In genomic region chr22:33869946-33870345, GRCh38 we compare ENCODE assay signal across 23 cellular contexts. TPM values are rescaled to one million over a fixed set of nuclear protein-coding genes. Genes with fewer than 3 reads are reported as not detected.
DNase-seq lines count a peak whose midpoint lies in the region; ATAC-seq and TF ChIP-seq lines count a peak whose summit lies in the region.
"Had no signal": no experiment of that assay in that cellular context is flagged by ENCODE, and none has a peak within 500 bp of the region (broad histone marks: within the 10 kb centered on the region; RNA-seq: fewer than 3 reads in every experiment).

No MANE protein-coding gene starts in this region.

- ATAC-seq in right cardiac atrium (no peak), HG03442 (IDR thresholded peaks at IDR 0.05; ENCODE audit: unreplicated experiment) (no peak), GM19035 (IDR thresholded peaks at IDR 0.05; ENCODE audit: unreplicated experiment) (no peak)
- ATAC-seq in stimulated activated naive B cell treated with anti-CD40 and anti-IgM and Interleukin-4, amounts not matched to agents 10 μg/mL and 1 μg/mL and 100 μg/mL, for 72 hours (replicated peaks) = no peak
- ATAC-seq: body of pancreas; effector memory CD8-positive, alpha-beta T cell; left lung had no signal

- no peaks in the 10 kb centered on the region for H3K36me3 ChIP-seq in GM23248 (ENCODE audit: low read depth)
- H3K36me3 ChIP-seq: esophagus muscularis mucosa, left lung, neural progenitor cell, Peyer's patch, upper lobe of left lung had no signal

- peaks cover 17% of the 10 kb centered on the region for H3K4me1 ChIP-seq in GM23248 (ENCODE audit: insufficient read depth)
- H3K4me1 ChIP-seq in right cardiac atrium (ENCODE audit: control insufficient read depth, insufficient read depth, low read length) = peaks cover 22% of the 10 kb centered on the region

- H3K79me2 ChIP-seq in GM23248 (ENCODE audit: insufficient read depth) = peaks cover 16% of the 10 kb centered on the region; the same call in 1 of the 2 replicates

- in situ Hi-C loops in GM23248 (cut with MboI) = no loop called here

- H3K4me3 ChIP-seq in GM23248 (no peak overlapping the region), coronary artery (no peak overlapping the region), right cardiac atrium (ENCODE audit: low read length) (no peak overlapping the region)
- H3K4me3 ChIP-seq: BLaER1 treated with 17β-estradiol and CSF1 and Interleukin-3, amounts not matched to agents 10 nM and 100 nM; body of pancreas; esophagus muscularis mucosa; left lung; neural progenitor cell; Peyer's patch; upper lobe of left lung had no signal

- H4K20me1 ChIP-seq in GM23248 (ENCODE audit: insufficient read depth) = no peaks in the 10 kb centered on the region

- peaks cover 40 to 54% of the 10 kb centered on the region in 2 donors for H3K4me1 Mint-ChIP-seq in stimulated activated naive B cell treated with anti-CD40 and anti-IgM and Interleukin-4, amounts not matched to agents 10 μg/mL and 1 μg/mL and 100 μg/mL, for 72 hours
- H3K4me1 Mint-ChIP-seq: activated naive CD8-positive, alpha-beta T cell treated with anti-CD3 and anti-CD28 coated beads, Interleukin-2, amount 10 ng/mL, durations not matched to agents 7 days and 5 days had no signal

- H3F3A ChIP-seq in GM23248 (ENCODE audit: insufficient read depth) = peaks cover 8% of the 10 kb centered on the region; the same call in 1 of the 2 replicates

- peaks cover 0 to 8% of the 10 kb centered on the region in 2 donors for H3K36me3 Mint-ChIP-seq in stimulated activated naive B cell treated with anti-CD40 and anti-IgM and Interleukin-4, amounts not matched to agents 10 μg/mL and 1 μg/mL and 100 μg/mL, for 72 hours
- H3K36me3 Mint-ChIP-seq: activated naive CD8-positive, alpha-beta T cell treated with anti-CD3 and anti-CD28 coated beads, Interleukin-2, amount 10 ng/mL, durations not matched to agents 7 days and 5 days had no signal

- H3K27ac ChIP-seq in GM23248 = no peak overlapping the region
- peak overlapping the region; percentile 83 to 92 for H3K27ac ChIP-seq in coronary artery
- peak overlapping the region; percentile 60 for H3K27ac ChIP-seq in right cardiac atrium (ENCODE audit: low read length)
- H3K27ac ChIP-seq: BLaER1 treated with 17β-estradiol and CSF1 and Interleukin-3, amounts not matched to agents 10 nM and 100 nM; body of pancreas; left lung; neural progenitor cell; upper lobe of left lung had no signal

- no peaks in the 10 kb centered on the region for H3K9me2 ChIP-seq in GM23248 (ENCODE audit: insufficient read depth)
- H3K9me2 ChIP-seq: SK-N-SH had no signal

- peak; percentile 6 for DNase-seq in GM23248
- DNase-seq in coronary artery (ENCODE audit: low spot score) = no peak
- DNase-seq in right cardiac atrium = no peak
- DNase-seq in stimulated activated naive B cell treated with anti-CD40 and anti-IgM and Interleukin-4, amounts not matched to agents 10 μg/mL and 1 μg/mL and 100 μg/mL, for 72 hours = no peak
- no peak for DNase-seq in MV-4-11 (lab: John Stamatoyannopoulos, UW)
- DNase-seq in NCI-H1417 (lab: John Stamatoyannopoulos, UW) = no peak
- DNase-seq: activated naive CD8-positive, alpha-beta T cell treated with anti-CD3 and anti-CD28 coated beads, Interleukin-2, amount 10 ng/mL, durations not matched to agents 7 days and 5 days; body of pancreas; effector memory CD8-positive, alpha-beta T cell; EL; left lung; NCI-H1436; Peyer's patch; SK-N-SH; stimulated activated CD4-positive, alpha-beta T cell treated with anti-CD3 and anti-CD28 coated beads, Interleukin-4, amount 100 ng/mL, for 24 hours; upper lobe of left lung had no signal

- 68 to 92% methylated on average over 2 of the region's 2 CpGs for WGBS in GM23248 (ENCODE audit: low coverage in 1 of 2, low lambda C conversion rate in 2 of 2, missing lambda C conversion rate in 2 of 2), 2 experiments
- 78% methylated on average over 2 of the region's 2 CpGs for WGBS in right cardiac atrium

- H3K9me3 ChIP-seq in GM23248 (ENCODE audit: low read depth) = no peaks in the 10 kb centered on the region
- H3K9me3 ChIP-seq in right cardiac atrium (ENCODE audit: control insufficient read depth, low read length) = no peaks in the 10 kb centered on the region
- H3K9me3 ChIP-seq: BLaER1 treated with 17β-estradiol and CSF1 and Interleukin-3, amounts not matched to agents 10 nM and 100 nM; body of pancreas; esophagus muscularis mucosa; left lung; Peyer's patch; SK-N-SH; upper lobe of left lung had no signal

- H3K4me2 ChIP-seq in GM23248 (ENCODE audit: unreplicated experiment) = no peak overlapping the region
- H3K4me2 ChIP-seq: BLaER1 treated with 17β-estradiol and CSF1 and Interleukin-3, amounts not matched to agents 10 nM and 100 nM; neural progenitor cell; SK-N-SH had no signal

- no peak overlapping the region for H3K4me3 Mint-ChIP-seq in stimulated activated naive B cell treated with anti-CD40 and anti-IgM and Interleukin-4, amounts not matched to agents 10 μg/mL and 1 μg/mL and 100 μg/mL, for 72 hours
- H3K4me3 Mint-ChIP-seq: activated naive CD8-positive, alpha-beta T cell treated with anti-CD3 and anti-CD28 coated beads, Interleukin-2, amount 10 ng/mL, durations not matched to agents 7 days and 5 days; effector memory CD8-positive, alpha-beta T cell; neural progenitor cell; stimulated activated naive CD8-positive, alpha-beta T cell treated with anti-CD3 and anti-CD28 coated beads, Interleukin-15, Interleukin-2, amounts not matched to agents 100 ng/mL and 50 ng/mL, for 24 hours; T-helper 2 cell treated with Interferon-gamma antibody and Interleukin-4, amounts not matched to agents 5 μg/mL and 100 μg/mL, for 36 hours had no signal

- H3K9me3 Mint-ChIP-seq in stimulated activated naive B cell treated with anti-CD40 and anti-IgM and Interleukin-4, amounts not matched to agents 10 μg/mL and 1 μg/mL and 100 μg/mL, for 72 hours = no peaks in the 10 kb centered on the region
- H3K9me3 Mint-ChIP-seq: effector memory CD8-positive, alpha-beta T cell; stimulated activated naive CD8-positive, alpha-beta T cell treated with anti-CD3 and anti-CD28 coated beads, Interleukin-15, Interleukin-2, amounts not matched to agents 100 ng/mL and 50 ng/mL, for 24 hours had no signal

- no peak overlapping the region for H3K9ac ChIP-seq in GM23248
- H3K9ac ChIP-seq: BLaER1 treated with 17β-estradiol and CSF1 and Interleukin-3, amounts not matched to agents 10 nM and 100 nM; neural progenitor cell; SK-N-SH had no signal

- intact Hi-C loops in right cardiac atrium (cut with DNase I) = no loop called here

- H2AFZ ChIP-seq in GM23248 = no peak overlapping the region
- H2AFZ ChIP-seq: neural progenitor cell had no signal

- TF ChIP-seq CTCF in coronary artery (IDR thresholded peaks at IDR 0.05) = no peak

- H3K27me3 Mint-ChIP-seq in stimulated activated naive B cell treated with anti-CD40 and anti-IgM and Interleukin-4, amounts not matched to agents 10 μg/mL and 1 μg/mL and 100 μg/mL, for 72 hours = no peaks in the 10 kb centered on the region
- H3K27me3 Mint-ChIP-seq: activated naive CD8-positive, alpha-beta T cell treated with anti-CD3 and anti-CD28 coated beads, Interleukin-2, amount 10 ng/mL, durations not matched to agents 7 days and 5 days; stimulated activated naive CD8-positive, alpha-beta T cell treated with anti-CD3 and anti-CD28 coated beads, Interleukin-15, Interleukin-2, amounts not matched to agents 100 ng/mL and 50 ng/mL, for 24 hours had no signal

- H3K27ac Mint-ChIP-seq in stimulated activated naive B cell treated with anti-CD40 and anti-IgM and Interleukin-4, amounts not matched to agents 10 μg/mL and 1 μg/mL and 100 μg/mL, for 72 hours = peak overlapping the region; percentile 42
- H3K27ac Mint-ChIP-seq: activated naive CD8-positive, alpha-beta T cell treated with anti-CD3 and anti-CD28 coated beads, Interleukin-2, amount 10 ng/mL, durations not matched to agents 7 days and 5 days; effector memory CD8-positive, alpha-beta T cell; neural progenitor cell; stimulated activated naive CD8-positive, alpha-beta T cell treated with anti-CD3 and anti-CD28 coated beads, Interleukin-15, Interleukin-2, amounts not matched to agents 100 ng/mL and 50 ng/mL, for 24 hours; T-helper 2 cell treated with Interferon-gamma antibody and Interleukin-4, amounts not matched to agents 5 μg/mL and 100 μg/mL, for 36 hours had no signal

- no peaks in the 10 kb centered on the region for H3K27me3 ChIP-seq in GM23248 (replicated peaks; ENCODE audit: insufficient read depth)
- H3K27me3 ChIP-seq in right cardiac atrium (ENCODE audit: control insufficient read depth, insufficient read depth) = no peaks in the 10 kb centered on the region
- H3K27me3 ChIP-seq: BLaER1 treated with 17β-estradiol and CSF1 and Interleukin-3, amounts not matched to agents 10 nM and 100 nM; body of pancreas; esophagus muscularis mucosa; left lung; neural progenitor cell; Peyer's patch; upper lobe of left lung had no signal

RNA-seq across cellular contexts. Expression of gene LARGE1, which starts 50.3 kb away (rescaled TPM):
- 10.5 and 12.8 TPM in 2 replicates for total RNA-seq in GM23248 (2014; rRNA removed; shearing (Covaris generic))
- 1.5 and 1.6 TPM in 2 replicates for polyA plus RNA-seq in GM23248 (2016; fragmentation: Nextera tagmentation; extraction: Ambion mirVana)
- total RNA-seq in right cardiac atrium = 10 to 100 TPM; 57.6 to 100.0 (median 75.8) TPM
- 23.8 TPM for polyA plus RNA-seq in right cardiac atrium
